In the genomic region with DNA sequence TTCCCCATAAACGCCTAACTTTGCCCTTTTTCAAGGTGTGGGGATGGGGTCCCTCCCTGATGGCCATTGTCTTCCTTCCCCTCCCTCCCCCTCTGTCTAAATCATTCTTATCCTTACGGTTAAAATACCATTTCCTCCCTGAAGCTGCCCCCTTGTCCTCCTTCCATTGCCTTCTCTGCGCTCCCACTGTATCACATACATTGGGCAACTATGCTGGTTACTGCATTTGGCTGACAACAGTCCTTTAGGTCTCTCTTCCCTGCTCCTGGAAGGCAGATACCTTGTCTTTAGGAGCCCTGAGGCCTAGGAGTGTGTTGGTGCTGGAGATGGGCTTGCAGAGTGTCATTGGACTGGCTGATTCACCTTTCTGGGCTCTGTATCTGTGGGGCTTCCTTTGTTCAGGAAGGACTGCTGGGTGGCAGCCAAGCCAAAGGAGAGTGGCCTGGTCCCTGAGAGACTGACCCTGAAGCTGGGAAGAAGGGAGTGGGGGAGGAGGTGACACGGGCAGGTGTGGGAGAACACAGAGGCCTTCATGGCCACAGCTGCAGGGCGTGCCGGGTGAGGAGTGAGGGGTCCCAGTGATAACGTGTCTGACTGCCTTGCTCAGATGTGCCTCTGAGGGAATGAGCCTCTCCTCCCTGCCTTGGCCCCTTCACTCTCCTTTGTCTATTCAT, we compare ENCODE assay signal across 19 cellular contexts. TPM values are rescaled to one million over a fixed set of nuclear protein-coding genes. Genes with fewer than 3 reads are reported as not detected.
A peak's percentile ranks its signal among the peaks of the same experiment; 100 is the strongest.
DNase-seq lines count a peak whose midpoint lies in the region; ATAC-seq and TF ChIP-seq lines count a peak whose summit lies in the region.
"Had no signal": no experiment of that assay in that cellular context is flagged by ENCODE, and none has a peak within 500 bp of the region (broad histone marks: within the 10 kb centered on the region; RNA-seq: fewer than 3 reads in every experiment).

No MANE protein-coding gene starts in this region.

- no peaks in the 10 kb centered on the region for H3K9me3 ChIP-seq in upper lobe of right lung

- H3K4me1 ChIP-seq in upper lobe of right lung = peaks cover 13% of the 10 kb centered on the region

- H3K27ac Mint-ChIP-seq in activated CD4-positive, alpha-beta memory T cell treated with anti-CD3 and anti-CD28 coated beads for 36 hours = no peak overlapping the region
- H3K27ac Mint-ChIP-seq in activated CD4-positive, alpha-beta memory T cell treated with anti-CD3 and anti-CD28 coated beads, Interleukin-2, amount 10 ng/mL, durations not matched to agents 7 days and 5 days = no peak overlapping the region
- H3K27ac Mint-ChIP-seq in T-helper 2 cell treated with Interferon-gamma antibody and Interleukin-4, amounts not matched to agents 5 μg/mL and 100 μg/mL, for 36 hours = no peak overlapping the region
- H3K27ac Mint-ChIP-seq: activated T-helper 2 cell treated with anti-CD3 and anti-CD28 coated beads, Interferon-gamma antibody, Interleukin-2, Interleukin-4, amounts not matched to agents 10 μg/mL and 5 μg/mL and 100 μg/mL, durations not matched to agents 14 hours and 24 hours and 36 hours; naive B cell; stimulated activated effector memory CD8-positive, alpha-beta T cell treated with anti-CD3 and anti-CD28 coated beads, Interleukin-12 subunit alpha, Interleukin-12 subunit beta, amount 100 ng/mL, for 72 hours had no signal

- intact Hi-C loops in activated CD4-positive, alpha-beta memory T cell treated with anti-CD3 and anti-CD28 coated beads for 36 hours (cut with micrococcal nuclease) = loop anchor here (2.0 kb wide), 1 partner anchor 13 kb away; no protein-coding TSS in a partner anchor
- intact Hi-C loops in upper lobe of right lung (cut with DNase I) = no loop called here

- H3K27ac ChIP-seq in upper lobe of right lung = no peak overlapping the region
- H3K27ac ChIP-seq: parathyroid adenoma had no signal

- peaks cover 15% of the 10 kb centered on the region for H3K4me1 Mint-ChIP-seq in activated CD4-positive, alpha-beta memory T cell treated with anti-CD3 and anti-CD28 coated beads for 36 hours (ENCODE audit: low read depth)
- H3K4me1 Mint-ChIP-seq in activated CD4-positive, alpha-beta memory T cell treated with anti-CD3 and anti-CD28 coated beads, Interleukin-2, amount 10 ng/mL, durations not matched to agents 7 days and 5 days = peaks cover 5% of the 10 kb centered on the region
- peaks cover 4% of the 10 kb centered on the region for H3K4me1 Mint-ChIP-seq in T-helper 2 cell treated with Interferon-gamma antibody and Interleukin-4, amounts not matched to agents 5 μg/mL and 100 μg/mL, for 36 hours (ENCODE audit: low read depth)

- peaks cover 67% of the 10 kb centered on the region for H3K27me3 Mint-ChIP-seq in activated CD4-positive, alpha-beta memory T cell treated with anti-CD3 and anti-CD28 coated beads for 36 hours
- H3K27me3 Mint-ChIP-seq in activated CD4-positive, alpha-beta memory T cell treated with anti-CD3 and anti-CD28 coated beads, Interleukin-2, amount 10 ng/mL, durations not matched to agents 7 days and 5 days = peaks cover 63% of the 10 kb centered on the region
- H3K27me3 Mint-ChIP-seq in T-helper 2 cell treated with Interferon-gamma antibody and Interleukin-4, amounts not matched to agents 5 μg/mL and 100 μg/mL, for 36 hours (ENCODE audit: low read depth) = peaks cover 71% of the 10 kb centered on the region

- H3K36me3 ChIP-seq in upper lobe of right lung = no peaks in the 10 kb centered on the region

- TF ChIP-seq CTCF in upper lobe of right lung (IDR thresholded peaks at IDR 0.05) = no peak

- CTCF ChIA-PET in activated CD4-positive, alpha-beta memory T cell treated with anti-CD3 and anti-CD28 coated beads for 36 hours (lab: Charles Lee) = interaction anchor here (0.8 to 5.2 kb wide), 5 partner anchors 10 to 36 kb away, joined by 3 to 39 read pairs (median 6); no protein-coding TSS in a partner anchor
- CTCF ChIA-PET in activated CD4-positive, alpha-beta memory T cell treated with anti-CD3 and anti-CD28 coated beads, Interleukin-2, amount 10 ng/mL, durations not matched to agents 7 days and 5 days (lab: Charles Lee) = interaction anchor here (1.5 kb wide), 1 partner anchor 36 kb away, joined by 6 read pairs; no protein-coding TSS in a partner anchor

- peaks cover 77% of the 10 kb centered on the region for H3K27me3 ChIP-seq in upper lobe of right lung

- peak; percentile 7 for DNase-seq in activated CD4-positive, alpha-beta memory T cell treated with anti-CD3 and anti-CD28 coated beads for 36 hours
- DNase-seq in activated CD4-positive, alpha-beta memory T cell treated with anti-CD3 and anti-CD28 coated beads, Interleukin-2, amount 10 ng/mL, durations not matched to agents 7 days and 5 days = no peak
- DNase-seq in stimulated activated CD4-positive, alpha-beta T cell treated with anti-CD3 and anti-CD28 coated beads, Interleukin-4, amount 100 ng/mL, for 24 hours = peak; percentile 3
- no peak for DNase-seq in stimulated activated CD4-positive, alpha-beta T cell treated with anti-CD3 and anti-CD28 coated beads, Interleukin-4, amount 100 ng/mL, for 4 hours
- DNase-seq in islet precursor cell (peak; percentile 62), upper lobe of right lung (peak; percentile 45), NCI-H1092 treated with DMSO at 0.1 percent for 48 hours (lab: John Stamatoyannopoulos, UW) (no peak)
- DNase-seq in T-helper 2 cell treated with Interferon-gamma antibody and Interleukin-4, amounts not matched to agents 5 μg/mL and 100 μg/mL, for 36 hours (ENCODE audit: low spot score) = no peak
- DNase-seq: 8988T, cortex of kidney, naive B cell, NCI-H187 treated with DMSO at 0.1 percent for 48 hours had no signal

- no peaks in the 10 kb centered on the region for H3K9me3 Mint-ChIP-seq in activated CD4-positive, alpha-beta memory T cell treated with anti-CD3 and anti-CD28 coated beads for 36 hours
- no peaks in the 10 kb centered on the region for H3K9me3 Mint-ChIP-seq in activated CD4-positive, alpha-beta memory T cell treated with anti-CD3 and anti-CD28 coated beads, Interleukin-2, amount 10 ng/mL, durations not matched to agents 7 days and 5 days
- H3K9me3 Mint-ChIP-seq in T-helper 2 cell treated with Interferon-gamma antibody and Interleukin-4, amounts not matched to agents 5 μg/mL and 100 μg/mL, for 36 hours = no peaks in the 10 kb centered on the region
- H3K9me3 Mint-ChIP-seq: activated T-helper 2 cell treated with anti-CD3 and anti-CD28 coated beads, Interferon-gamma antibody, Interleukin-2, Interleukin-4, amounts not matched to agents 10 μg/mL and 5 μg/mL and 100 μg/mL, durations not matched to agents 14 hours and 24 hours and 36 hours; naive B cell; stimulated activated effector memory CD8-positive, alpha-beta T cell treated with anti-CD3 and anti-CD28 coated beads, Interleukin-12 subunit alpha, Interleukin-12 subunit beta, amount 100 ng/mL, for 72 hours had no signal

- POLR2A ChIA-PET in activated CD4-positive, alpha-beta memory T cell treated with anti-CD3 and anti-CD28 coated beads for 36 hours (lab: Charles Lee) = no interaction called here
- POLR2A ChIA-PET in activated CD4-positive, alpha-beta memory T cell treated with anti-CD3 and anti-CD28 coated beads, Interleukin-2, amount 10 ng/mL, durations not matched to agents 7 days and 5 days (lab: Charles Lee) = no interaction called here

- no peak overlapping the region for H3K4me3 Mint-ChIP-seq in activated CD4-positive, alpha-beta memory T cell treated with anti-CD3 and anti-CD28 coated beads for 36 hours
- no peak overlapping the region for H3K4me3 Mint-ChIP-seq in activated CD4-positive, alpha-beta memory T cell treated with anti-CD3 and anti-CD28 coated beads, Interleukin-2, amount 10 ng/mL, durations not matched to agents 7 days and 5 days
- no peak overlapping the region for H3K4me3 Mint-ChIP-seq in T-helper 2 cell treated with Interferon-gamma antibody and Interleukin-4, amounts not matched to agents 5 μg/mL and 100 μg/mL, for 36 hours

- H3K36me3 Mint-ChIP-seq in activated CD4-positive, alpha-beta memory T cell treated with anti-CD3 and anti-CD28 coated beads for 36 hours = no peaks in the 10 kb centered on the region
- H3K36me3 Mint-ChIP-seq in activated CD4-positive, alpha-beta memory T cell treated with anti-CD3 and anti-CD28 coated beads, Interleukin-2, amount 10 ng/mL, durations not matched to agents 7 days and 5 days (ENCODE audit: low read depth) = no peaks in the 10 kb centered on the region
- H3K36me3 Mint-ChIP-seq in T-helper 2 cell treated with Interferon-gamma antibody and Interleukin-4, amounts not matched to agents 5 μg/mL and 100 μg/mL, for 36 hours (ENCODE audit: low read depth) = no peaks in the 10 kb centered on the region
- H3K36me3 Mint-ChIP-seq: stimulated activated effector memory CD8-positive, alpha-beta T cell treated with anti-CD3 and anti-CD28 coated beads, Interleukin-12 subunit alpha, Interleukin-12 subunit beta, amount 100 ng/mL, for 72 hours had no signal

- no peak for ATAC-seq in upper lobe of right lung
- ATAC-seq: activated CD4-positive, CD25-positive, alpha-beta regulatory T cell treated with anti-CD3 and anti-CD28 coated beads, Interleukin-2, amount 50 U/mL, for 24 hours; stimulated activated effector memory CD8-positive, alpha-beta T cell treated with anti-CD3 and anti-CD28 coated beads, Interleukin-12 subunit alpha, Interleukin-12 subunit beta, amount 100 ng/mL, for 72 hours had no signal

- no peak overlapping the region for H3K4me3 ChIP-seq in upper lobe of right lung
- H3K4me3 ChIP-seq: K562 had no signal

RNA-seq across cellular contexts. Expression of gene WNT6, which starts 2.2 kb away (rescaled TPM):
- under 1 TPM; 0.31 to 0.40 TPM for total RNA-seq in activated CD4-positive, alpha-beta memory T cell treated with anti-CD3 and anti-CD28 coated beads for 36 hours
- total RNA-seq in activated CD4-positive, alpha-beta memory T cell treated with anti-CD3 and anti-CD28 coated beads, Interleukin-2, amount 10 ng/mL, durations not matched to agents 7 days and 5 days = not detected
- total RNA-seq in upper lobe of right lung = not detected
- total RNA-seq: activated T-helper 2 cell treated with anti-CD3 and anti-CD28 coated beads, Interferon-gamma antibody, Interleukin-2, Interleukin-4, amounts not matched to agents 10 μg/mL and 5 μg/mL and 100 μg/mL, durations not matched to agents 14 hours and 24 hours and 36 hours; fibroblast of lung; K562 had no signal

RNA-seq across cellular contexts. Expression of gene WNT10A, which starts 18.9 kb away (rescaled TPM):
- total RNA-seq in activated CD4-positive, alpha-beta memory T cell treated with anti-CD3 and anti-CD28 coated beads for 36 hours = 1 to 10 TPM; 5.0 to 5.2 TPM
- 1 to 10 TPM in 1 of 2 experiments, under 1 TPM in 1; 0.70 to 1.4 TPM for total RNA-seq in activated CD4-positive, alpha-beta memory T cell treated with anti-CD3 and anti-CD28 coated beads, Interleukin-2, amount 10 ng/mL, durations not matched to agents 7 days and 5 days
- total RNA-seq in upper lobe of right lung = 0.90 TPM
- total RNA-seq: fibroblast of lung, K562 had no signal

RNA-seq across cellular contexts. Expression of gene PRKAG3, which starts 30.2 kb away (rescaled TPM):
- not detected for total RNA-seq in activated CD4-positive, alpha-beta memory T cell treated with anti-CD3 and anti-CD28 coated beads for 36 hours
- not detected for total RNA-seq in activated CD4-positive, alpha-beta memory T cell treated with anti-CD3 and anti-CD28 coated beads, Interleukin-2, amount 10 ng/mL, durations not matched to agents 7 days and 5 days
- not detected for total RNA-seq in upper lobe of right lung
- total RNA-seq: activated CD8-positive, alpha-beta memory T cell treated with anti-CD3 and anti-CD28 coated beads for 36 hours; activated T-helper 2 cell treated with anti-CD3 and anti-CD28 coated beads, Interferon-gamma antibody, Interleukin-2, Interleukin-4, amounts not matched to agents 10 μg/mL and 5 μg/mL and 100 μg/mL, durations not matched to agents 14 hours and 24 hours and 36 hours; K562 had no signal

Comparison
In these comparisons a context has a peak if more than half of its experiments do, and no peak if none do; other contexts are left out.
1. DNase-seq: peak in activated CD4-positive, alpha-beta memory T cell treated with anti-CD3 and anti-CD28 coated beads for 36 hours (single experiment), stimulated activated CD4-positive, alpha-beta T cell treated with anti-CD3 and anti-CD28 coated beads, Interleukin-4, amount 100 ng/mL, for 24 hours (single experiment), islet precursor cell (single experiment) and upper lobe of right lung (single experiment); none in activated CD4-positive, alpha-beta memory T cell treated with anti-CD3 and anti-CD28 coated beads, Interleukin-2, amount 10 ng/mL, durations not matched to agents 7 days and 5 days (single experiment), stimulated activated CD4-positive, alpha-beta T cell treated with anti-CD3 and anti-CD28 coated beads, Interleukin-4, amount 100 ng/mL, for 4 hours (0 of 2), T-helper 2 cell treated with Interferon-gamma antibody and Interleukin-4, amounts not matched to agents 5 μg/mL and 100 μg/mL, for 36 hours (single experiment) and NCI-H1092 treated with DMSO at 0.1 percent for 48 hours (single experiment).